8 cellular contexts compared by ENCODE assay signal in genomic region chrX:110317820-110318663, GRCh38. TPM values are rescaled to one million over a fixed set of nuclear protein-coding genes. Genes with fewer than 3 reads are reported as not detected.
DNase-seq lines count a peak whose midpoint lies in the region; ATAC-seq and TF ChIP-seq lines count a peak whose summit lies in the region.

AMMECR1 (minus strand) TSS chrX:110318085; CDS start chrX:110318071, 14 bp downstream.

- no peaks in the 10 kb centered on the region for H3K4me1 ChIP-seq in lower lobe of right lung

- intact Hi-C loops in dorsolateral prefrontal cortex (cut with DNase I) = loop anchor here (5.0 to 10.0 kb wide), 3 partner anchors 97 to 586 kb away; partner anchors contain the start of gene ACSL4 (in 2 of the 2)
- intact Hi-C loops in lower lobe of right lung (cut with DNase I) = no loop called here

- H3K27me3 ChIP-seq in dorsolateral prefrontal cortex = peaks cover 0 to 55% (median 11%) of the 10 kb centered on the region in 45 donors
- no peaks in the 10 kb centered on the region for H3K27me3 ChIP-seq in lower lobe of right lung (ENCODE audit: low read depth)

- DNase-seq in NCI-H748 (lab: John Stamatoyannopoulos, UW; ENCODE audit: unreplicated experiment) = peak; percentile 91
- peak; percentile 72 to 77 for DNase-seq in activated CD4-positive, alpha-beta T cell treated with anti-CD3 and anti-CD28 coated beads, Interleukin-2, amount 50 U/mL, for 48 hours
- DNase-seq in dorsolateral prefrontal cortex = peak; percentile 47 to 81 (median 70)
- peak; percentile 86 for DNase-seq in lower lobe of right lung
- peak; percentile 60 to 71 for DNase-seq in stimulated activated CD4-positive, alpha-beta T cell treated with anti-CD3 and anti-CD28 coated beads, Interleukin-4, amount 100 ng/mL, for 48 hours (ENCODE audit: low read depth in 2 of 2)

- no peaks in the 10 kb centered on the region for H3K9me3 ChIP-seq in lower lobe of right lung

- no peaks in the 10 kb centered on the region for H3K36me3 ChIP-seq in lower lobe of right lung

- peak within 1 kb of the TSS; percentile 47 to 82 (median 69) for H3K4me3 ChIP-seq in dorsolateral prefrontal cortex
- H3K4me3 ChIP-seq in lower lobe of right lung = peak within 1 kb of the TSS; percentile 70

- no peak for TF ChIP-seq CTCF in C4-2B (conservative IDR thresholded peaks at IDR 0.05)
- TF ChIP-seq CTCF in dorsolateral prefrontal cortex (IDR thresholded peaks at IDR 0.05 in 54 of 56, conservative IDR thresholded peaks at IDR 0.05 in 2 of 56; ENCODE audit: low read depth in 1 of 56, partially characterized antibody in 56 of 56) = peak in 4 of 56 donors; percentile 3 to 36 (median 10)
- no peak for TF ChIP-seq CTCF in lower lobe of right lung (IDR thresholded peaks at IDR 0.05)

- H3K27ac ChIP-seq in C4-2B (peak within 1 kb of the TSS; percentile 91), dorsolateral prefrontal cortex (peak within 1 kb of the TSS in 50 of 59 donors; percentile 10 to 90 (median 69)), lower lobe of right lung (peak within 1 kb of the TSS; percentile 83)

- ATAC-seq in GM19395 (IDR thresholded peaks at IDR 0.05; ENCODE audit: unreplicated experiment) = peak; percentile 74
- peak; percentile 87 for ATAC-seq in HG03521 (IDR thresholded peaks at IDR 0.05; ENCODE audit: unreplicated experiment)
- ATAC-seq in lower lobe of right lung = peak; percentile 95 to 99

RNA-seq across cellular contexts. Expression of gene AMMECR1, which starts in this region (rescaled TPM):
- total RNA-seq in dorsolateral prefrontal cortex = 1 to 10 TPM; 2.4 to 8.1 (median 4.5) TPM
- 6.5 TPM for total RNA-seq in lower lobe of right lung

Comparison
In these comparisons a context has a peak if more than half of its experiments do, and no peak if none do; other contexts are left out.
1. Peak in every context shown above with its lines: DNase-seq, ATAC-seq, H3K4me3 ChIP-seq and H3K27ac ChIP-seq.